ENCODE assay signal across 9 cellular contexts in genomic region chr18:48475635-48476549, GRCh38.
A peak's percentile ranks its signal among the peaks of the same experiment; 100 is the strongest.
DNase-seq lines count a peak whose midpoint lies in the region; ATAC-seq and TF ChIP-seq lines count a peak whose summit lies in the region.
"Had no signal": no experiment of that assay in that cellular context is flagged by ENCODE, and none has a peak within 500 bp of the region (broad histone marks: within the 10 kb centered on the region; RNA-seq: fewer than 3 reads in every experiment).

No MANE protein-coding gene starts in this region.

- no peak for DNase-seq in activated CD4-positive, CD25-positive, alpha-beta regulatory T cell treated with anti-CD3 and anti-CD28 coated beads, Interleukin-2, amount 50 U/mL, for 72 hours
- DNase-seq in NCI-H510A treated with DMSO at 0.1 percent for 48 hours (lab: John Stamatoyannopoulos, UW): peak; percentile 63
- peak; percentile 29 for DNase-seq in activated CD4-positive, alpha-beta memory T cell treated with anti-CD3 and anti-CD28 coated beads, Interleukin-2, amount 10 ng/mL, durations not matched to agents 7 days and 5 days
- peak in 1 of 2 donors; percentile 57 for DNase-seq in foreskin keratinocyte

- H3K27me3 ChIP-seq in foreskin keratinocyte: peaks cover 21% of the 10 kb centered on the region
- H3K27me3 ChIP-seq in neutrophil: no peaks in the 10 kb centered on the region
- H3K27me3 ChIP-seq: BLaER1 treated with 17β-estradiol and CSF1 and Interleukin-3, amounts not matched to agents 10 nM and 100 nM had no signal

- H3K4me3 Mint-ChIP-seq in activated CD4-positive, alpha-beta memory T cell treated with anti-CD3 and anti-CD28 coated beads, Interleukin-2, amount 10 ng/mL, durations not matched to agents 7 days and 5 days: no peak overlapping the region

- H3K36me3 Mint-ChIP-seq in activated CD4-positive, alpha-beta memory T cell treated with anti-CD3 and anti-CD28 coated beads, Interleukin-2, amount 10 ng/mL, durations not matched to agents 7 days and 5 days (ENCODE audit: low read depth): no peaks in the 10 kb centered on the region

- no peak overlapping the region for H3K27ac ChIP-seq in foreskin keratinocyte
- no peak overlapping the region for H3K27ac ChIP-seq in neutrophil
- H3K27ac ChIP-seq: BLaER1 treated with 17β-estradiol and CSF1 and Interleukin-3, amounts not matched to agents 10 nM and 100 nM had no signal

- no peaks in the 10 kb centered on the region for H3K36me3 ChIP-seq in neutrophil
- H3K36me3 ChIP-seq: BLaER1 treated with 17β-estradiol and CSF1 and Interleukin-3, amounts not matched to agents 10 nM and 100 nM had no signal

- H3K27ac Mint-ChIP-seq in activated CD4-positive, alpha-beta memory T cell treated with anti-CD3 and anti-CD28 coated beads, Interleukin-2, amount 10 ng/mL, durations not matched to agents 7 days and 5 days: no peak overlapping the region

- TF ChIP-seq CTCF in foreskin keratinocyte (conservative IDR thresholded peaks at IDR 0.05): peak; percentile 90
- TF ChIP-seq CTCF in neutrophil (IDR thresholded peaks at IDR 0.05): peak; percentile 11

- peaks cover 44% of the 10 kb centered on the region for H3K27me3 Mint-ChIP-seq in activated CD4-positive, alpha-beta memory T cell treated with anti-CD3 and anti-CD28 coated beads, Interleukin-2, amount 10 ng/mL, durations not matched to agents 7 days and 5 days

- H3K4me3 ChIP-seq in neutrophil (ENCODE audit: low read depth in 1 of 2, low read length in 1 of 2): no peak overlapping the region
- H3K4me3 ChIP-seq: BLaER1 treated with 17β-estradiol and CSF1 and Interleukin-3, amounts not matched to agents 10 nM and 100 nM had no signal

- H3K4me1 Mint-ChIP-seq in activated CD4-positive, alpha-beta memory T cell treated with anti-CD3 and anti-CD28 coated beads, Interleukin-2, amount 10 ng/mL, durations not matched to agents 7 days and 5 days: no peaks in the 10 kb centered on the region

- ATAC-seq in activated CD4-positive, CD25-positive, alpha-beta regulatory T cell treated with anti-CD3 and anti-CD28 coated beads, Interleukin-2, amount 50 U/mL, for 24 hours: peak; percentile 24 to 25
- ATAC-seq in HG03432 (IDR thresholded peaks at IDR 0.05; ENCODE audit: unreplicated experiment): peak; percentile 69
- peak; percentile 84 for ATAC-seq in foreskin keratinocyte
- ATAC-seq in HG03521 (IDR thresholded peaks at IDR 0.05; ENCODE audit: unreplicated experiment): no peak

- H3K4me1 ChIP-seq in foreskin keratinocyte (no peaks in the 10 kb centered on the region), neutrophil (ENCODE audit: control insufficient read depth in 1 of 2, insufficient read depth in 1 of 2, low read depth in 1 of 2, low read length in 1 of 2) (no peaks in the 10 kb centered on the region)
- H3K4me1 ChIP-seq: BLaER1 treated with 17β-estradiol and CSF1 and Interleukin-3, amounts not matched to agents 10 nM and 100 nM had no signal

- CTCF ChIA-PET in activated CD4-positive, alpha-beta memory T cell treated with anti-CD3 and anti-CD28 coated beads, Interleukin-2, amount 10 ng/mL, durations not matched to agents 7 days and 5 days (lab: Charles Lee): interaction anchor here (0.8 to 3.0 kb wide), 14 partner anchors 11 to 686 kb away, joined by 3 to 17 read pairs (median 4); no protein-coding TSS in a partner anchor

- H3K9me3 Mint-ChIP-seq in activated CD4-positive, alpha-beta memory T cell treated with anti-CD3 and anti-CD28 coated beads, Interleukin-2, amount 10 ng/mL, durations not matched to agents 7 days and 5 days: peaks cover 3% of the 10 kb centered on the region

- POLR2A ChIA-PET in activated CD4-positive, alpha-beta memory T cell treated with anti-CD3 and anti-CD28 coated beads, Interleukin-2, amount 10 ng/mL, durations not matched to agents 7 days and 5 days (lab: Charles Lee): no interaction called here

- no peaks in the 10 kb centered on the region for H3K9me3 ChIP-seq in neutrophil
